Comparison of ENCODE assay signal across 1 cellular context in the genomic region with DNA sequence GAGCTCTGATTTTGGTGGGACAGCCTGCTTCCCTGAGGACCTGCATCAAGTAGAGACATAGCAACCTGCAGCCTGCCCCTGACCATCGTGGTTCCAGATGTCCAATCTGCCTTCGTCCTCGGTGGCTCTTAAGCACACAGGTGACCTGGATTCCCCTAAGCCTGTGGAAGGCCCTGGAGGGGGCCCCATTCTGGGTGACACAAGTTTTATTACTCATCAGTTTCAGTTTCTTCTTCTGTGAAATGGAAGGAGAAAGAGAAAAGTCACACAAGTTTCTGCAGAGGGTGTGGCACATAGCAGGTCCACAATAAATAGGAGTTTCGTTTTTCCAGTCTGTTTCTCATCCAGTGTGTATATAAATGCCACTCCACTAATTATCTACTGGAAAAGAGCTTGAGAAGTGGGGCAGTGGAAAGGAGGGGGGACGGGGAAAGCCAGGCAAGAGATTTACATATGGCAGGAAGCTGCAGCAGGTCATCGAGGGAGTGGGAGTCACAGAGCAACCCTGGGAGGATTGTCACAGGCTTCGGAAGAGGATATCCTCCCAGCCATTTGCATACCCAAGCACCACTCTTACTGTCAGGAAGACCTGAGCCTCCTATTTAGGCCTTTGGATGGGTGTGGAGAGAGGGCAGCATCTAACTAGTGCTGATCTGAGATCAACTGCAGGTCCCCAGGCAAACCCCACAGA.
TF ChIP-seq lines count a peak whose summit lies in the region.

No MANE protein-coding gene starts in this region.

TF ChIP-seq in GM23338, 12 proteins besides CTCF, POLR2A, EP300 and RAD21 (continued from another document):
- TF ChIP-seq, protein P1, sequence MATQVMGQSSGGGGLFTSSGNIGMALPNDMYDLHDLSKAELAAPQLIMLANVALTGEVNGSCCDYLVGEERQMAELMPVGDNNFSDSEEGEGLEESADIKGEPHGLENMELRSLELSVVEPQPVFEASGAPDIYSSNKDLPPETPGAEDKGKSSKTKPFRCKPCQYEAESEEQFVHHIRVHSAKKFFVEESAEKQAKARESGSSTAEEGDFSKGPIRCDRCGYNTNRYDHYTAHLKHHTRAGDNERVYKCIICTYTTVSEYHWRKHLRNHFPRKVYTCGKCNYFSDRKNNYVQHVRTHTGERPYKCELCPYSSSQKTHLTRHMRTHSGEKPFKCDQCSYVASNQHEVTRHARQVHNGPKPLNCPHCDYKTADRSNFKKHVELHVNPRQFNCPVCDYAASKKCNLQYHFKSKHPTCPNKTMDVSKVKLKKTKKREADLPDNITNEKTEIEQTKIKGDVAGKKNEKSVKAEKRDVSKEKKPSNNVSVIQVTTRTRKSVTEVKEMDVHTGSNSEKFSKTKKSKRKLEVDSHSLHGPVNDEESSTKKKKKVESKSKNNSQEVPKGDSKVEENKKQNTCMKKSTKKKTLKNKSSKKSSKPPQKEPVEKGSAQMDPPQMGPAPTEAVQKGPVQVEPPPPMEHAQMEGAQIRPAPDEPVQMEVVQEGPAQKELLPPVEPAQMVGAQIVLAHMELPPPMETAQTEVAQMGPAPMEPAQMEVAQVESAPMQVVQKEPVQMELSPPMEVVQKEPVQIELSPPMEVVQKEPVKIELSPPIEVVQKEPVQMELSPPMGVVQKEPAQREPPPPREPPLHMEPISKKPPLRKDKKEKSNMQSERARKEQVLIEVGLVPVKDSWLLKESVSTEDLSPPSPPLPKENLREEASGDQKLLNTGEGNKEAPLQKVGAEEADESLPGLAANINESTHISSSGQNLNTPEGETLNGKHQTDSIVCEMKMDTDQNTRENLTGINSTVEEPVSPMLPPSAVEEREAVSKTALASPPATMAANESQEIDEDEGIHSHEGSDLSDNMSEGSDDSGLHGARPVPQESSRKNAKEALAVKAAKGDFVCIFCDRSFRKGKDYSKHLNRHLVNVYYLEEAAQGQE (IDR thresholded peaks at IDR 0.05; ENCODE audit: unreplicated experiment) = no peak
- TF ChIP-seq EZH2phosphoT487 (IDR thresholded peaks at IDR 0.05; ENCODE audit: unreplicated experiment) (no peak), CREB1 (CRISPR knock-in tag; IDR thresholded peaks at IDR 0.05; ENCODE audit: low read depth) (no peak), NANOG (IDR thresholded peaks at IDR 0.05; ENCODE audit: borderline replicate concordance) (no peak)
